ENCODE assay signal across 14 cellular contexts in the genomic region with DNA sequence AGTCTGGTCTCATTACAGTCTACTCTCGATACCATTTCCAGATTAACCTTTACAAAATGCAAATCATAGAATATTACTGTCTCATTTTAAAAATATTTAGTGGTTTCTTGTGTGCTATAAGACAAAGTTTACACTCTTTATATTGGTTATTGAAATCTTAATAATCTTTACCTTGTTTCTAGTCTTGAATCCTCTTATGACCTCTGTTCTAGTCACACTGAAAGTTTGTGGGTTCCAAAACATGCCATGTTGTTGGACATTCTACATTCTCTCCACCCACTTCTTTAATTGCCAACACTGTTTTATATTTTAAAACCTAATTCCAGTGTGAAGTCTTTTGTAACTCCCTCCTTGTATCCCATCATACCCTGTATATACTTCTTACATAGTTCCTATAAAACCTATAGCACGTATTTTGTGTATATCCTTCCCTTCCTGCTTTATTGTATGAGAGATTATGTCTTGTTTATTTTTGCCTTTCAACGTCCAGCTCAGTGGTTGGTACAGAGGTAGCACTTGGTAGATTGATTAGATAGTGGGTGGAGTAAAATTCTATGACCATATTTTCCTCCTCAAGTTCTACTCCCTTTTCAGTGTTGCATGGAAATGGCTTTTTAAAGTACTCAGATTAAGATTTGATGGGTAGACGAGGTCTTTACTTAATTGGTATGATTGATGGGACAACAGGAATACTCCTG.
"Had no signal": no experiment of that assay in that cellular context is flagged by ENCODE, and none has a peak within 500 bp of the region (broad histone marks: within the 10 kb centered on the region; RNA-seq: fewer than 3 reads in every experiment).

No MANE protein-coding gene starts in this region.

- H3K4me3 ChIP-seq: dorsolateral prefrontal cortex, esophagus squamous epithelium had no signal

- ATAC-seq: activated CD8-positive, alpha-beta memory T cell treated with anti-CD3 and anti-CD28 coated beads, Interleukin-2, amount 10 ng/mL, durations not matched to agents 7 days and 5 days; activated T-cell treated with anti-CD3 and anti-CD28 coated beads, Interleukin-2, amount 50 U/mL, for 4 hours; foreskin keratinocyte; left lobe of liver; stimulated activated naive CD8-positive, alpha-beta T cell treated with anti-CD3 and anti-CD28 coated beads, Interleukin-15, amount 100 ng/mL, for 72 hours had no signal

- H3K9me3 Mint-ChIP-seq: activated T-cell treated with anti-CD3 and anti-CD28 coated beads, Interleukin-2, amount 50 U/mL, for 4 hours; neural crest cell; stimulated activated naive CD8-positive, alpha-beta T cell treated with anti-CD3 and anti-CD28 coated beads, Interleukin-15, amount 100 ng/mL, for 72 hours had no signal

- H3K4me1 Mint-ChIP-seq: activated CD8-positive, alpha-beta memory T cell treated with anti-CD3 and anti-CD28 coated beads, Interleukin-2, amount 10 ng/mL, durations not matched to agents 7 days and 5 days; neural crest cell; stimulated activated naive CD8-positive, alpha-beta T cell treated with anti-CD3 and anti-CD28 coated beads, Interleukin-15, amount 100 ng/mL, for 72 hours had no signal

- H3K27ac ChIP-seq: dorsolateral prefrontal cortex, esophagus squamous epithelium, foreskin keratinocyte had no signal

- DNase-seq: activated CD8-positive, alpha-beta memory T cell treated with anti-CD3 and anti-CD28 coated beads, Interleukin-2, amount 10 ng/mL, durations not matched to agents 7 days and 5 days; activated gamma-delta T cell; activated T-cell treated with anti-CD3 and anti-CD28 coated beads, Interleukin-2, amount 50 U/mL, for 4 hours; amygdala; dorsolateral prefrontal cortex; esophagus squamous epithelium; foreskin keratinocyte; head of caudate nucleus; mammary epithelial cell; stimulated activated CD4-positive, alpha-beta T cell treated with anti-CD3 and anti-CD28 coated beads, Interleukin-4, amount 100 ng/mL, for 4 hours; stimulated activated naive CD8-positive, alpha-beta T cell treated with anti-CD3 and anti-CD28 coated beads, Interleukin-15, amount 100 ng/mL, for 72 hours had no signal

- H3K4me3 Mint-ChIP-seq: activated CD8-positive, alpha-beta memory T cell treated with anti-CD3 and anti-CD28 coated beads, Interleukin-2, amount 10 ng/mL, durations not matched to agents 7 days and 5 days; activated naive CD8-positive, alpha-beta T cell; activated T-cell treated with anti-CD3 and anti-CD28 coated beads, Interleukin-2, amount 50 U/mL, for 4 hours; neural crest cell; stimulated activated naive CD8-positive, alpha-beta T cell treated with anti-CD3 and anti-CD28 coated beads, Interleukin-15, amount 100 ng/mL, for 72 hours had no signal

- H3K36me3 ChIP-seq: esophagus squamous epithelium had no signal

- H3K36me3 Mint-ChIP-seq: activated CD8-positive, alpha-beta memory T cell treated with anti-CD3 and anti-CD28 coated beads, Interleukin-2, amount 10 ng/mL, durations not matched to agents 7 days and 5 days had no signal

- H3K27me3 ChIP-seq: dorsolateral prefrontal cortex, esophagus squamous epithelium, foreskin keratinocyte had no signal

- H3K27ac Mint-ChIP-seq: activated CD8-positive, alpha-beta memory T cell treated with anti-CD3 and anti-CD28 coated beads, Interleukin-2, amount 10 ng/mL, durations not matched to agents 7 days and 5 days; activated naive CD8-positive, alpha-beta T cell had no signal

- H3K4me1 ChIP-seq: foreskin keratinocyte had no signal

- H3K9me3 ChIP-seq: esophagus squamous epithelium had no signal

- H3K27me3 Mint-ChIP-seq: activated CD8-positive, alpha-beta memory T cell treated with anti-CD3 and anti-CD28 coated beads, Interleukin-2, amount 10 ng/mL, durations not matched to agents 7 days and 5 days; activated naive CD8-positive, alpha-beta T cell; stimulated activated naive CD8-positive, alpha-beta T cell treated with anti-CD3 and anti-CD28 coated beads, Interleukin-15, amount 100 ng/mL, for 72 hours had no signal
